In the genomic region with DNA sequence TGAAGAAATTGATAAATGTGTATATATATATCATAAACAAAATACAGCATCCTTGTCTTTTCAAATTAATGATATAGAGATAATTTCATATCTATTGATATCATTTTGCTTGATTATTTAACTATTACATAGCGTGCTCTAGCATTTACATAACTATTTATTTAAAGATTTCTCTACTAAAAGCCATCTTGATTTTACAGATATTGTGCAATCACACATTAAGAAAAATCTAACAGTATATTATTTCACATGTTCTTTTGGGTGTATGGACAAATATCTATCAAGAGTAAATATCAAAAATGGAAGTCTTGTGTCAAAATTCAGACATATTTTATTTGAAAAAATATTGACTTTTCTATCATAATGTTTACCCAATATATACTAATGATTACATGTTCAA, we compare ENCODE assay signal across 34 cellular contexts.
"Had no signal": no experiment of that assay in that cellular context is flagged by ENCODE, and none has a peak within 500 bp of the region (broad histone marks: within the 10 kb centered on the region; RNA-seq: fewer than 3 reads in every experiment).

No MANE protein-coding gene starts in this region.

- DNase-seq: activated CD4-positive, alpha-beta memory T cell treated with anti-CD3 and anti-CD28 coated beads for 36 hours; activated CD4-positive, alpha-beta T cell treated with anti-CD3 and anti-CD28 coated beads for 36 hours; activated CD4-positive, alpha-beta T cell treated with anti-CD3 and anti-CD28 coated beads, Interleukin-2, amount 10 ng/mL, durations not matched to agents 24 days and 14 days; activated CD4-positive, CD25-positive, alpha-beta regulatory T cell; activated CD4-positive, CD25-positive, alpha-beta regulatory T cell treated with anti-CD3 and anti-CD28 coated beads, Interleukin-2, amount 50 U/mL, for 72 hours; activated CD8-positive, alpha-beta memory T cell treated with anti-CD3 and anti-CD28 coated beads, Interleukin-2, amount 10 ng/mL, durations not matched to agents 7 days and 5 days; activated CD8-positive, alpha-beta memory T cell treated with anti-CD3 and anti-CD28 coated beads, Interleukin-2, amount 50 U/mL, for 4 hours; activated CD8-positive, alpha-beta T cell treated with anti-CD3 and anti-CD28 coated beads, Interleukin-2, amount 10 ng/mL, durations not matched to agents 7 days and 5 days; activated effector memory CD4-positive, alpha-beta T cell treated with anti-CD3 and anti-CD28 coated beads, Interleukin-2, amount 50 U/mL, for 16 hours; activated naive CD4-positive, alpha-beta T cell treated with anti-CD3 and anti-CD28 coated beads for 36 hours; activated naive CD8-positive, alpha-beta T cell treated with anti-CD3 and anti-CD28 coated beads for 36 hours; activated naive CD8-positive, alpha-beta T cell treated with anti-CD3 and anti-CD28 coated beads, Interleukin-2, amount 50 U/mL, for 24 hours; activated T-cell treated with anti-CD3 and anti-CD28 coated beads, Interleukin-2, amount 50 U/mL, for 1 hour; activated T-cell treated with anti-CD3 and anti-CD28 coated beads, Interleukin-2, amount 50 U/mL, for 48 hours; adrenal gland; amygdala; aorta; body of pancreas; caudate nucleus; cortex of kidney; dermis blood vessel endothelial cell; effector CD4-positive, alpha-beta T cell; effector memory CD8-positive, alpha-beta T cell; erythroblast; foreskin melanocyte; heart right ventricle; T-helper 17 cell; T1000 had no signal

- H3K9me3 Mint-ChIP-seq: activated CD4-positive, alpha-beta T cell treated with anti-CD3 and anti-CD28 coated beads, Interleukin-2, amount 10 ng/mL, durations not matched to agents 24 days and 14 days had no signal

- H3K27ac Mint-ChIP-seq: activated CD4-positive, alpha-beta memory T cell treated with anti-CD3 and anti-CD28 coated beads for 36 hours; activated CD4-positive, alpha-beta T cell treated with anti-CD3 and anti-CD28 coated beads for 36 hours; activated CD4-positive, alpha-beta T cell treated with anti-CD3 and anti-CD28 coated beads, Interleukin-2, amount 10 ng/mL, durations not matched to agents 24 days and 14 days; activated CD8-positive, alpha-beta memory T cell treated with anti-CD3 and anti-CD28 coated beads, Interleukin-2, amount 10 ng/mL, durations not matched to agents 7 days and 5 days; activated CD8-positive, alpha-beta T cell treated with anti-CD3 and anti-CD28 coated beads, Interleukin-2, amount 10 ng/mL, durations not matched to agents 7 days and 5 days; activated naive CD4-positive, alpha-beta T cell treated with anti-CD3 and anti-CD28 coated beads for 36 hours; activated naive CD4-positive, alpha-beta T cell treated with anti-CD3 and anti-CD28 coated beads, Interleukin-2, amount 50 U/mL, for 24 hours; activated naive CD8-positive, alpha-beta T cell treated with anti-CD3 and anti-CD28 coated beads for 36 hours; activated naive CD8-positive, alpha-beta T cell treated with anti-CD3 and anti-CD28 coated beads, Interleukin-2, amount 50 U/mL, for 24 hours; activated T-helper 1 cell treated with anti-CD3 and anti-CD28 coated beads, Interleukin-12 subunit alpha, Interleukin-12 subunit beta, Interleukin-2, Interleukin-4 antibody, amounts not matched to agents 30 ng/mL and 10 ng/mL and 1 ng/mL, durations not matched to agents 14 hours and 24 hours and 36 hours; activated T-helper 2 cell treated with anti-CD3 and anti-CD28 coated beads, Interferon-gamma antibody, Interleukin-2, Interleukin-4, amounts not matched to agents 10 μg/mL and 5 μg/mL and 100 μg/mL, durations not matched to agents 14 hours and 24 hours and 36 hours; effector memory CD8-positive, alpha-beta T cell; T-helper 17 cell; T-helper 2 cell treated with Interferon-gamma antibody and Interleukin-4, amounts not matched to agents 5 μg/mL and 100 μg/mL, for 36 hours had no signal

- H3K27me3 ChIP-seq: adrenal gland, body of pancreas, esophagus muscularis mucosa, gastroesophageal sphincter, heart right ventricle had no signal

- ATAC-seq: activated CD4-positive, alpha-beta T cell treated with anti-CD3 and anti-CD28 coated beads for 36 hours; activated CD8-positive, alpha-beta memory T cell treated with anti-CD3 and anti-CD28 coated beads, Interleukin-2, amount 10 ng/mL, durations not matched to agents 7 days and 5 days; activated CD8-positive, alpha-beta T cell treated with anti-CD3 and anti-CD28 coated beads, Interleukin-2, amount 10 ng/mL, durations not matched to agents 7 days and 5 days; activated naive CD8-positive, alpha-beta T cell treated with anti-CD3 and anti-CD28 coated beads, Interleukin-2, amount 50 U/mL, for 24 hours; body of pancreas; effector memory CD8-positive, alpha-beta T cell; gastroesophageal sphincter; heart right ventricle; T-helper 17 cell had no signal

- H3K4me1 ChIP-seq: adrenal gland, body of pancreas, esophagus muscularis mucosa, gastroesophageal sphincter, heart right ventricle had no signal

- H3K36me3 ChIP-seq: adrenal gland, esophagus muscularis mucosa, gastroesophageal sphincter, heart right ventricle had no signal

- H3K4me3 Mint-ChIP-seq: activated CD4-positive, alpha-beta memory T cell treated with anti-CD3 and anti-CD28 coated beads for 36 hours; activated CD4-positive, alpha-beta T cell treated with anti-CD3 and anti-CD28 coated beads for 36 hours; activated CD4-positive, alpha-beta T cell treated with anti-CD3 and anti-CD28 coated beads, Interleukin-2, amount 10 ng/mL, durations not matched to agents 24 days and 14 days; activated CD8-positive, alpha-beta memory T cell treated with anti-CD3 and anti-CD28 coated beads, Interleukin-2, amount 10 ng/mL, durations not matched to agents 7 days and 5 days; activated CD8-positive, alpha-beta T cell treated with anti-CD3 and anti-CD28 coated beads, Interleukin-2, amount 10 ng/mL, durations not matched to agents 7 days and 5 days; activated naive CD4-positive, alpha-beta T cell treated with anti-CD3 and anti-CD28 coated beads for 36 hours; activated naive CD4-positive, alpha-beta T cell treated with anti-CD3 and anti-CD28 coated beads, Interleukin-2, amount 50 U/mL, for 24 hours; activated naive CD8-positive, alpha-beta T cell treated with anti-CD3 and anti-CD28 coated beads for 36 hours; activated naive CD8-positive, alpha-beta T cell treated with anti-CD3 and anti-CD28 coated beads, Interleukin-2, amount 50 U/mL, for 24 hours; activated T-helper 1 cell treated with anti-CD3 and anti-CD28 coated beads, Interleukin-12 subunit alpha, Interleukin-12 subunit beta, Interleukin-2, Interleukin-4 antibody, amounts not matched to agents 30 ng/mL and 10 ng/mL and 1 ng/mL, durations not matched to agents 14 hours and 24 hours and 36 hours; effector memory CD8-positive, alpha-beta T cell; T-helper 17 cell; T-helper 2 cell treated with Interferon-gamma antibody and Interleukin-4, amounts not matched to agents 5 μg/mL and 100 μg/mL, for 36 hours had no signal

- H3K4me1 Mint-ChIP-seq: activated CD4-positive, alpha-beta T cell treated with anti-CD3 and anti-CD28 coated beads for 36 hours; activated CD4-positive, alpha-beta T cell treated with anti-CD3 and anti-CD28 coated beads, Interleukin-2, amount 10 ng/mL, durations not matched to agents 24 days and 14 days; activated CD8-positive, alpha-beta memory T cell treated with anti-CD3 and anti-CD28 coated beads, Interleukin-2, amount 10 ng/mL, durations not matched to agents 7 days and 5 days; activated naive CD4-positive, alpha-beta T cell treated with anti-CD3 and anti-CD28 coated beads, Interleukin-2, amount 50 U/mL, for 24 hours; activated naive CD8-positive, alpha-beta T cell treated with anti-CD3 and anti-CD28 coated beads for 36 hours; activated naive CD8-positive, alpha-beta T cell treated with anti-CD3 and anti-CD28 coated beads, Interleukin-2, amount 50 U/mL, for 24 hours; T-helper 17 cell had no signal

- H3K9me3 ChIP-seq: adrenal gland, gastroesophageal sphincter had no signal

- H3K36me3 Mint-ChIP-seq: activated CD4-positive, alpha-beta memory T cell treated with anti-CD3 and anti-CD28 coated beads for 36 hours; activated CD8-positive, alpha-beta memory T cell treated with anti-CD3 and anti-CD28 coated beads, Interleukin-2, amount 10 ng/mL, durations not matched to agents 7 days and 5 days; activated naive CD4-positive, alpha-beta T cell treated with anti-CD3 and anti-CD28 coated beads, Interleukin-2, amount 50 U/mL, for 24 hours; activated naive CD8-positive, alpha-beta T cell treated with anti-CD3 and anti-CD28 coated beads for 36 hours had no signal

- H3K4me3 ChIP-seq: adrenal gland, body of pancreas, esophagus muscularis mucosa, gastroesophageal sphincter, heart right ventricle had no signal

- H3K27ac ChIP-seq: adrenal gland, body of pancreas, esophagus muscularis mucosa, gastroesophageal sphincter, heart right ventricle had no signal

- H3K27me3 Mint-ChIP-seq: activated CD4-positive, alpha-beta memory T cell treated with anti-CD3 and anti-CD28 coated beads for 36 hours; activated CD4-positive, alpha-beta T cell treated with anti-CD3 and anti-CD28 coated beads for 36 hours; activated CD4-positive, alpha-beta T cell treated with anti-CD3 and anti-CD28 coated beads, Interleukin-2, amount 10 ng/mL, durations not matched to agents 24 days and 14 days; activated CD8-positive, alpha-beta memory T cell treated with anti-CD3 and anti-CD28 coated beads, Interleukin-2, amount 10 ng/mL, durations not matched to agents 7 days and 5 days; activated naive CD4-positive, alpha-beta T cell treated with anti-CD3 and anti-CD28 coated beads, Interleukin-2, amount 50 U/mL, for 24 hours; activated naive CD8-positive, alpha-beta T cell treated with anti-CD3 and anti-CD28 coated beads for 36 hours; activated naive CD8-positive, alpha-beta T cell treated with anti-CD3 and anti-CD28 coated beads, Interleukin-2, amount 50 U/mL, for 24 hours; effector memory CD8-positive, alpha-beta T cell; T-helper 17 cell had no signal
